In the genomic region with DNA sequence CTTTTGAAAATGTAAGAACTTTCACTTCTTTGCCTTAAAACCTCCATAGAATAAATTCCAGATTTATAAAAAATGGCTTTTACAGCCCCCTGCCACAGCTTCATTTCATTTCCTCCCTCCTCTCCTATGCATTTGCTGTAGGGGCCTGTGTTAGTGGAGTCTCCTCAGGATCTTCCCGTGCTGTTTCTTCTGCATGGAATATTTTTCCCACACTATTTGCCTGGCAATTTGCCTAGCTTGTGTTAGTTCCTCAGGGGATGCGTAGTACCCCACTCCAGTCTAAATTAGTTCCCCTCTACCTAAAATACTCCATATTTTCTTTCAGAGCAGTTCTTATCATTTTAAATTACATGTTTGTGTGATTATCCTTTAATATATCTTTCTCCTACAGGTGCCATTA, we compare ENCODE assay signal across 20 cellular contexts.
DNase-seq lines count a peak whose midpoint lies in the region; ATAC-seq and TF ChIP-seq lines count a peak whose summit lies in the region.
"Had no signal": no experiment of that assay in that cellular context is flagged by ENCODE, and none has a peak within 500 bp of the region (broad histone marks: within the 10 kb centered on the region; RNA-seq: fewer than 3 reads in every experiment).

No MANE protein-coding gene starts in this region.

- H3K27me3 Mint-ChIP-seq in CD4-positive, CD25-positive, alpha-beta regulatory T cell: no peaks in the 10 kb centered on the region
- no peaks in the 10 kb centered on the region for H3K27me3 Mint-ChIP-seq in T-helper 17 cell
- H3K27me3 Mint-ChIP-seq: CD4-positive, alpha-beta T cell had no signal

- H3K27ac ChIP-seq in left ventricle myocardium inferior (replicated peaks) (peak overlapping the region; percentile 61), right cardiac atrium (ENCODE audit: low read length) (no peak overlapping the region)
- no peak overlapping the region for H3K27ac ChIP-seq in CD4-positive, CD25-positive, alpha-beta regulatory T cell (ENCODE audit: insufficient read depth, low read length, poor library complexity, severe bottlenecking)
- H3K27ac ChIP-seq: BLaER1 had no signal

- DNase-seq in Right ventricle myocardium inferior (ENCODE audit: missing footprints): no peak
- DNase-seq in left cardiac atrium: no peak
- DNase-seq in left ventricle myocardium inferior: no peak
- DNase-seq in right cardiac atrium: no peak
- DNase-seq in CD4-positive, CD25-positive, alpha-beta regulatory T cell: no peak
- DNase-seq in T-helper 17 cell: no peak
- no peak for DNase-seq in occipital lobe (lab: John Stamatoyannopoulos, UW)
- DNase-seq: 8988T; ACHN; BE2C; C1 segment of cervical spinal cord; Caco-2; Calu3; CD4-positive, alpha-beta T cell; CD8-positive, alpha-beta T cell; DMS79 treated with DMSO at 0.1 percent for 48 hours; GF-D8 had no signal

- intact Hi-C loops in Right ventricle myocardium inferior (cut with DNase I) (loop anchor here (5.0 kb wide), 1 partner anchor 41 kb away; no protein-coding TSS in a partner anchor), left cardiac atrium (cut with DNase I) (no loop called here), left ventricle myocardium inferior (cut with micrococcal nuclease) (no loop called here), right cardiac atrium (cut with DNase I) (no loop called here)

- no peaks in the 10 kb centered on the region for H3K27me3 ChIP-seq in left ventricle myocardium inferior (ENCODE audit: low read depth)
- no peaks in the 10 kb centered on the region for H3K27me3 ChIP-seq in right cardiac atrium (ENCODE audit: control insufficient read depth, insufficient read depth)
- H3K27me3 ChIP-seq in CD4-positive, CD25-positive, alpha-beta regulatory T cell (ENCODE audit: control insufficient read depth, insufficient read depth, low read length): no peaks in the 10 kb centered on the region
- H3K27me3 ChIP-seq: BE2C, BLaER1 had no signal

- H3K36me3 ChIP-seq in left ventricle myocardium inferior: no peaks in the 10 kb centered on the region
- H3K36me3 ChIP-seq in CD4-positive, CD25-positive, alpha-beta regulatory T cell (ENCODE audit: control insufficient read depth, insufficient read depth, low read length): no peaks in the 10 kb centered on the region
- H3K36me3 ChIP-seq: BE2C, BLaER1 had no signal

- peaks cover 0 to 2% (median 0%) of the 10 kb centered on the region in 7 donors for H3K9me3 Mint-ChIP-seq in CD4-positive, CD25-positive, alpha-beta regulatory T cell
- H3K9me3 Mint-ChIP-seq: CD4-positive, alpha-beta T cell; CD8-positive, alpha-beta T cell had no signal

- H3K36me3 Mint-ChIP-seq in CD4-positive, CD25-positive, alpha-beta regulatory T cell: no peaks in the 10 kb centered on the region
- H3K36me3 Mint-ChIP-seq in T-helper 17 cell (ENCODE audit: low read depth): peaks cover 2% of the 10 kb centered on the region
- H3K36me3 Mint-ChIP-seq: CD14-positive monocyte; CD8-positive, alpha-beta T cell had no signal

- H3K4me1 ChIP-seq in left ventricle myocardium inferior (peaks cover 40% of the 10 kb centered on the region), right cardiac atrium (ENCODE audit: control insufficient read depth, insufficient read depth, low read length) (no peaks in the 10 kb centered on the region)
- H3K4me1 ChIP-seq in CD4-positive, CD25-positive, alpha-beta regulatory T cell (ENCODE audit: control insufficient read depth, insufficient read depth, low read length, poor library complexity, severe bottlenecking): no peaks in the 10 kb centered on the region
- H3K4me1 ChIP-seq: BE2C, BLaER1, Caco-2 had no signal

- H3K4me3 ChIP-seq in left ventricle myocardium inferior: no peak overlapping the region
- no peak overlapping the region for H3K4me3 ChIP-seq in right cardiac atrium (ENCODE audit: low read length)
- H3K4me3 ChIP-seq in CD4-positive, CD25-positive, alpha-beta regulatory T cell (ENCODE audit: low read depth, low read length): no peak overlapping the region
- H3K4me3 ChIP-seq: BLaER1 had no signal

- H3K4me1 Mint-ChIP-seq in CD4-positive, CD25-positive, alpha-beta regulatory T cell: peaks cover 15 to 34% (median 31%) of the 10 kb centered on the region in 4 donors
- peaks cover 12% of the 10 kb centered on the region for H3K4me1 Mint-ChIP-seq in T-helper 17 cell
- H3K4me1 Mint-ChIP-seq: CD14-positive monocyte had no signal

- WGBS in right cardiac atrium: 78% methylated on average over 2 of the region's 2 CpGs

- H3K9me3 ChIP-seq in left ventricle myocardium inferior (replicated peaks) (no peaks in the 10 kb centered on the region), right cardiac atrium (ENCODE audit: control insufficient read depth, low read length) (no peaks in the 10 kb centered on the region), T-helper 17 cell (ENCODE audit: control insufficient read depth, low read length, poor library complexity, severe bottlenecking) (no peaks in the 10 kb centered on the region)
- H3K9me3 ChIP-seq in CD4-positive, CD25-positive, alpha-beta regulatory T cell (ENCODE audit: control insufficient read depth in 2 of 2, low read length in 2 of 2): no peaks in the 10 kb centered on the region
- H3K9me3 ChIP-seq: BE2C, BLaER1, Caco-2 had no signal

- TF ChIP-seq CTCF in left ventricle myocardium inferior (IDR thresholded peaks at IDR 0.05; ENCODE audit: borderline replicate concordance): no peak

- no peak overlapping the region for H3K4me3 Mint-ChIP-seq in CD4-positive, CD25-positive, alpha-beta regulatory T cell
- peak overlapping the region; percentile 28 for H3K4me3 Mint-ChIP-seq in T-helper 17 cell
- H3K4me3 Mint-ChIP-seq: CD14-positive monocyte; CD4-positive, alpha-beta T cell; CD8-positive, alpha-beta T cell had no signal

- peak overlapping the region; percentile 10 to 81 (median 76) for H3K27ac Mint-ChIP-seq in CD4-positive, CD25-positive, alpha-beta regulatory T cell
- no peak overlapping the region for H3K27ac Mint-ChIP-seq in T-helper 17 cell
- H3K27ac Mint-ChIP-seq: CD4-positive, alpha-beta T cell; CD8-positive, alpha-beta T cell had no signal

- ATAC-seq in Right ventricle myocardium inferior (peak; percentile 26), left cardiac atrium (no peak), right cardiac atrium (no peak), T-helper 17 cell (no peak), HG02623 (IDR thresholded peaks at IDR 0.05; ENCODE audit: unreplicated experiment) (no peak)
- no peak for ATAC-seq in CD4-positive, CD25-positive, alpha-beta regulatory T cell (ENCODE audit: low read depth in 2 of 2)
- ATAC-seq: CD8-positive, alpha-beta T cell had no signal
